Comparison of ENCODE assay signal across 20 cellular contexts in the genomic region with DNA sequence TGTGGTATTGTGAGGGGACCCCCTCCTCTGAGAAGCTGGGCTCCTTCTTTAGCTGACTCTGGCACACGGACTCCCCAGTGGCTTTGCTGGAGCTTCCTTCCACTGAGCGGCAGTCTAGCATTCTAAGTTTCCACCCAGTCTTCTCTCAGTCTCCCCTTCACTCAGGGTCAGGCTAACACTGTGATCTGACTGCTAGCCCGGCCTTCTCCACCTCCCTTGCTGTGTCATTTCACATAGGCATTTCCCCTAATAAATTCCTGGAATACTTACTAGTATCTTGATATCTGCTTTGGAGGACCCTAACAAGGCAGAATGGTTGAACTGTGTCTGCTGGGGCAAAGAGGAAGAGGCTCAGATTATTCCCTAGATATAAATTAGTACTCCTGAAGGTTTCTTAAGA.
DNase-seq lines count a peak whose midpoint lies in the region; FAIRE-seq and TF ChIP-seq lines count a peak whose summit lies in the region.
"Had no signal": no experiment of that assay in that cellular context is flagged by ENCODE, and none has a peak within 500 bp of the region (broad histone marks: within the 10 kb centered on the region; RNA-seq: fewer than 3 reads in every experiment).

No MANE protein-coding gene starts in this region.

- peak overlapping the region; percentile 79 for H2AFZ ChIP-seq in endothelial cell of umbilical vein (ENCODE audit: low read depth, low read length)
- H2AFZ ChIP-seq: neural progenitor cell had no signal

- WGBS in mesodermal cell (ENCODE audit: insufficient coverage in 2 of 2), 2 experiments: 61 to 70% methylated on average over 2 to 3 of the region's 3 CpGs

- no peaks in the 10 kb centered on the region for H3K9me3 ChIP-seq in endothelial cell of umbilical vein (replicated peaks; ENCODE audit: control insufficient read depth, insufficient read depth, low read length)
- H3K9me3 ChIP-seq in mesodermal cell (ENCODE audit: control insufficient read depth, low read length): no peaks in the 10 kb centered on the region
- no peaks in the 10 kb centered on the region for H3K9me3 ChIP-seq in stomach smooth muscle (ENCODE audit: control insufficient read depth in 2 of 2, low read length in 2 of 2)

- peak overlapping the region; percentile 35 for H3K9ac ChIP-seq in endothelial cell of umbilical vein (replicated peaks; ENCODE audit: extremely low read depth, insufficient read depth, low read length)
- no peak overlapping the region for H3K9ac ChIP-seq in stomach smooth muscle (ENCODE audit: low read length in 2 of 2)
- H3K9ac ChIP-seq: neural progenitor cell had no signal

- no peaks in the 10 kb centered on the region for H4K20me1 ChIP-seq in endothelial cell of umbilical vein (replicated peaks; ENCODE audit: control insufficient read depth, extremely low read depth, insufficient read depth, low read length)

- H3K9me3 Mint-ChIP-seq in HFFc6: no peaks in the 10 kb centered on the region; the same call in 1 of the 2 replicates
- H3K9me3 Mint-ChIP-seq: activated T-helper 1 cell treated with anti-CD3 and anti-CD28 coated beads, Interleukin-12 subunit alpha, Interleukin-12 subunit beta, Interleukin-2, Interleukin-4 antibody, amounts not matched to agents 30 ng/mL and 10 ng/mL and 1 ng/mL, durations not matched to agents 14 hours and 24 hours and 36 hours; dendritic cell treated with granulocyte-macrophage colony-stimulating factor and Interleukin-4, amounts not matched to agents 40 ng/mL and 50 ng/mL, for 4 days had no signal

- H3K4me3 ChIP-seq in endothelial cell of umbilical vein (replicated peaks in 1 of 3; ENCODE audit: insufficient read depth in 1 of 3, low read depth in 1 of 3, low read length in 3 of 3): no peak overlapping the region
- no peak overlapping the region for H3K4me3 ChIP-seq in mesodermal cell (ENCODE audit: extremely low read depth, insufficient read depth, low read length, poor library complexity, severe bottlenecking)
- H3K4me3 ChIP-seq in stomach smooth muscle (ENCODE audit: low read length in 2 of 2): no peak overlapping the region
- H3K4me3 ChIP-seq: neural progenitor cell had no signal

- peaks cover 72% of the 10 kb centered on the region for H3K4me1 Mint-ChIP-seq in HFFc6 (ENCODE audit: low read depth)

- no peaks in the 10 kb centered on the region; the same call in 1 of the 2 replicates for H3K27me3 Mint-ChIP-seq in HFFc6 (ENCODE audit: insufficient read depth)

- TF ChIP-seq CTCF in HFFc6 (IDR thresholded peaks at IDR 0.05) (peak; percentile 15; the same call in 1 of the 2 replicates), endothelial cell of umbilical vein (IDR thresholded peaks at IDR 0.05; ENCODE audit: extremely low read depth in 1 of 2, insufficient read depth in 1 of 2, low read depth in 1 of 2, low read length in 2 of 2) (peak in 1 of 2 donors; percentile 21)

- H3K27me3 ChIP-seq in endothelial cell of umbilical vein (ENCODE audit: control insufficient read depth in 2 of 2, insufficient read depth in 2 of 2, low read length in 2 of 2) (no peaks in the 10 kb centered on the region), stomach smooth muscle (ENCODE audit: control insufficient read depth in 1 of 2, insufficient read depth in 2 of 2, low read length in 2 of 2) (no peaks in the 10 kb centered on the region)
- H3K27me3 ChIP-seq: neural progenitor cell had no signal

- H3K36me3 ChIP-seq in endothelial cell of umbilical vein (ENCODE audit: control insufficient read depth in 2 of 2, extremely low read depth in 1 of 2, insufficient read depth in 2 of 2, low read length in 2 of 2) (no peaks in the 10 kb centered on the region), mesodermal cell (ENCODE audit: control insufficient read depth, insufficient read depth, low read length) (no peaks in the 10 kb centered on the region), stomach smooth muscle (ENCODE audit: control insufficient read depth in 2 of 2, insufficient read depth in 2 of 2, low read length in 2 of 2) (no peaks in the 10 kb centered on the region)
- H3K36me3 ChIP-seq: neural progenitor cell had no signal

- peak; percentile 67 for FAIRE-seq in endothelial cell of umbilical vein (lab: Jason Lieb, UNC)
- FAIRE-seq: bronchial epithelial cell, H1, islet of Langerhans had no signal

- CTCF ChIA-PET in endothelial cell of umbilical vein (lab: Charles Lee): interaction anchor here (1.1 to 1.4 kb wide), 6 partner anchors 31 to 349 kb away, joined by 3 to 9 read pairs (median 3); a partner anchor contains a TSS

- H3K4me2 ChIP-seq in endothelial cell of umbilical vein (ENCODE audit: insufficient read depth, low read length): no peak overlapping the region
- H3K4me2 ChIP-seq: neural progenitor cell had no signal

- no peaks in the 10 kb centered on the region for H3K9me1 ChIP-seq in endothelial cell of umbilical vein (replicated peaks; ENCODE audit: control insufficient read depth, extremely low read depth, insufficient read depth, low read length)

- intact Hi-C loops in endothelial cell of umbilical vein (cut with micrococcal nuclease): loop anchor here (1.0 to 10.0 kb wide), 4 partner anchors 42 to 770 kb away; no protein-coding TSS in a partner anchor

- peak overlapping the region; percentile 41 for H3K4me3 Mint-ChIP-seq in HFFc6
- H3K4me3 Mint-ChIP-seq: activated T-helper 1 cell treated with anti-CD3 and anti-CD28 coated beads, Interleukin-12 subunit alpha, Interleukin-12 subunit beta, Interleukin-2, Interleukin-4 antibody, amounts not matched to agents 30 ng/mL and 10 ng/mL and 1 ng/mL, durations not matched to agents 14 hours and 24 hours and 36 hours; dendritic cell treated with granulocyte-macrophage colony-stimulating factor and Interleukin-4, amounts not matched to agents 40 ng/mL and 50 ng/mL, for 4 days; memory B cell; neural progenitor cell; T-helper 17 cell had no signal

- POLR2A ChIA-PET in endothelial cell of umbilical vein (lab: Charles Lee): interaction anchor here (0.9 kb wide), 2 partner anchors 105 to 111 kb away, joined by 3 read pairs; no protein-coding TSS in a partner anchor

- peak overlapping the region; percentile 82 for H3K27ac ChIP-seq in endothelial cell of umbilical vein (ENCODE audit: insufficient read depth, low read depth, low read length)
- peak overlapping the region; percentile 62 for H3K27ac ChIP-seq in mesodermal cell (ENCODE audit: low read depth, low read length, severe bottlenecking)
- peak overlapping the region; percentile 98 for H3K27ac ChIP-seq in stomach smooth muscle (ENCODE audit: low read length)
- H3K27ac ChIP-seq: neural progenitor cell had no signal

- no TSS peak for BruUV-seq in endothelial cell of umbilical vein (replicated peaks; lab: Mats Ljungman, UMichigan)

- TF ChIP-seq POLR2A in endothelial cell of umbilical vein (IDR thresholded peaks at IDR 0.05; ENCODE audit: low read depth, low read length): no peak

- H3K27ac Mint-ChIP-seq in HFFc6: peak overlapping the region; percentile 98
- H3K27ac Mint-ChIP-seq: activated T-helper 1 cell treated with anti-CD3 and anti-CD28 coated beads, Interleukin-12 subunit alpha, Interleukin-12 subunit beta, Interleukin-2, Interleukin-4 antibody, amounts not matched to agents 30 ng/mL and 10 ng/mL and 1 ng/mL, durations not matched to agents 14 hours and 24 hours and 36 hours; memory B cell; neural progenitor cell; T-helper 17 cell had no signal

- dilution Hi-C loops in endothelial cell of umbilical vein (cut with MboI; ENCODE audit: extremely low pct_ligation_motif_present, low sequenced_read_pairs): no loop called here

- peaks cover 12% of the 10 kb centered on the region for H3K36me3 Mint-ChIP-seq in HFFc6 (ENCODE audit: low read depth)
- H3K36me3 Mint-ChIP-seq: memory B cell, neural progenitor cell had no signal

- DNase-seq in HFFc6 (peak; percentile 34), endothelial cell of umbilical vein (ENCODE audit: low read depth, low spot score) (peak; percentile 78), T-helper 2 cell (no peak), NCI-H1417 treated with DMSO at 0.1 percent for 48 hours (lab: John Stamatoyannopoulos, UW) (no peak), NCI-H82 treated with DMSO at 0.1 percent for 48 hours (lab: John Stamatoyannopoulos, UW; ENCODE audit: unreplicated experiment) (no peak), foreskin melanocyte (no peak)
- DNase-seq: activated CD4-positive, CD25-positive, alpha-beta regulatory T cell; erythroblast; NCI-H2029 treated with DMSO at 0.1 percent for 48 hours; stimulated activated naive CD4-positive, alpha-beta T cell; T-helper 17 cell had no signal

- H3K4me1 ChIP-seq in endothelial cell of umbilical vein (ENCODE audit: control insufficient read depth, extremely low read depth, insufficient read depth, low read length) (peaks cover 14% of the 10 kb centered on the region), mesodermal cell (ENCODE audit: control insufficient read depth, insufficient read depth, low read length, poor library complexity, severe bottlenecking) (peaks cover 24% of the 10 kb centered on the region), stomach smooth muscle (ENCODE audit: control insufficient read depth, insufficient read depth, low read length) (peaks cover 24% of the 10 kb centered on the region)
- H3K4me1 ChIP-seq: neural progenitor cell had no signal

- no peaks in the 10 kb centered on the region for H3K79me2 ChIP-seq in endothelial cell of umbilical vein (ENCODE audit: control insufficient read depth, insufficient read depth, low read length)

TF ChIP-seq in endothelial cell of umbilical vein, 7 proteins besides CTCF, POLR2A, EP300 and RAD21:
- TF ChIP-seq POLR2AphosphoS5 (IDR thresholded peaks at IDR 0.05; ENCODE audit: insufficient read depth, low read depth, low read length) (peak; percentile 56), EZH2 (IDR thresholded peaks at IDR 0.05; ENCODE audit: borderline replicate concordance, low read depth, low read length, severe bottlenecking) (no peak), FOS (IDR thresholded peaks at IDR 0.05; ENCODE audit: borderline replicate concordance, insufficient read depth, low read length) (peak; percentile 39), JUN (IDR thresholded peaks at IDR 0.05; ENCODE audit: borderline replicate concordance, insufficient read depth, insufficient read length, low read depth) (no peak), GATA2 (IDR thresholded peaks at IDR 0.05; ENCODE audit: insufficient read depth, insufficient read length, low read depth, low read length) (peak; percentile 71), MYC (IDR thresholded peaks at IDR 0.05; ENCODE audit: low read depth, low read length) (no peak)
- TF ChIP-seq, protein P1, sequence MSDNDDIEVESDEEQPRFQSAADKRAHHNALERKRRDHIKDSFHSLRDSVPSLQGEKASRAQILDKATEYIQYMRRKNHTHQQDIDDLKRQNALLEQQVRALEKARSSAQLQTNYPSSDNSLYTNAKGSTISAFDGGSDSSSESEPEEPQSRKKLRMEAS (IDR thresholded peaks at IDR 0.05; ENCODE audit: insufficient read depth, insufficient read length): no peak

Comparison
In these comparisons a context has a peak if more than half of its experiments do, and no peak if none do; other contexts are left out.
1. DNase-seq: peak in HFFc6 (single experiment) and endothelial cell of umbilical vein (single experiment); none in T-helper 2 cell (0 of 5), NCI-H1417 treated with DMSO at 0.1 percent for 48 hours (single experiment), NCI-H82 treated with DMSO at 0.1 percent for 48 hours (single experiment) and foreskin melanocyte (single experiment).
2. Peak in every context shown above with its lines, with median percentiles within 50 percentile points of each other: H3K27ac ChIP-seq.